9 cellular contexts compared by ENCODE assay signal in genomic region chr7:29091121-29091601, GRCh38. TPM values are rescaled to one million over a fixed set of nuclear protein-coding genes. Genes with fewer than 3 reads are reported as not detected.
DNase-seq lines count a peak whose midpoint lies in the region; ATAC-seq and TF ChIP-seq lines count a peak whose summit lies in the region.
"Had no signal": no experiment of that assay in that cellular context is flagged by ENCODE, and none has a peak within 500 bp of the region (broad histone marks: within the 10 kb centered on the region; RNA-seq: fewer than 3 reads in every experiment).

No MANE protein-coding gene starts in this region.

- H3K9ac ChIP-seq in IMR-90 (ENCODE audit: low read depth, low read length), result peak overlapping the region; percentile 52; the same call in 1 of the 2 replicates

- H2AFZ ChIP-seq in IMR-90 (replicated peaks; ENCODE audit: low read length, poor library complexity), result peak overlapping the region; percentile 88

- no peak for TF ChIP-seq CTCF in IMR-90 (conservative IDR thresholded peaks at IDR 0.05; ENCODE audit: low read depth, low read length)

- no peak overlapping the region; the same call in 1 of the 2 replicates for H4K5ac ChIP-seq in IMR-90 (ENCODE audit: low read depth, low read length)

- H3K79me1 ChIP-seq in IMR-90 (ENCODE audit: low read depth in 1 of 2, low read length in 2 of 2), result no peaks in the 10 kb centered on the region

- no peak overlapping the region for H3K23ac ChIP-seq in IMR-90 (ENCODE audit: low read depth, low read length)

- dilution Hi-C loops in IMR-90 (cut with HindIII; ENCODE audit: low sequenced_read_pairs, unreplicated experiment), result no loop called here

- no peak overlapping the region for H3K56ac ChIP-seq in IMR-90 (ENCODE audit: extremely low read depth, insufficient read depth, low read length)

- WGBS in IMR-90 (ENCODE audit: extremely low coverage in 2 of 2, insufficient read length in 1 of 2), 2 experiments, result no CpG with 5 or more reads among the region's 8 CpGs
- WGBS in esophagus, 2 donors, result 9 to 20% methylated on average over 8 of the region's 8 CpGs

- peak overlapping the region; percentile 49 for H3K4me3 ChIP-seq in IMR-90 (ENCODE audit: insufficient read depth, low read depth, low read length)
- peak overlapping the region in 1 of 2 donors; percentile 10 for H3K4me3 ChIP-seq in esophagus (ENCODE audit: low read depth in 1 of 2, low read length in 2 of 2)

- no peak overlapping the region for H3K14ac ChIP-seq in IMR-90 (replicated peaks; ENCODE audit: low read depth, low read length)

- H2BK15ac ChIP-seq in IMR-90 (ENCODE audit: low read depth, low read length), result no peak overlapping the region

- no peak overlapping the region for H4K8ac ChIP-seq in IMR-90 (ENCODE audit: low read depth in 2 of 2, low read length in 2 of 2)

- H3K4me2 ChIP-seq in IMR-90 (ENCODE audit: low read depth, low read length), result peak overlapping the region; percentile 84

- no peak overlapping the region for H2BK5ac ChIP-seq in IMR-90 (ENCODE audit: low read depth, low read length, poor library complexity, severe bottlenecking)

- no peaks in the 10 kb centered on the region for H4K20me1 ChIP-seq in IMR-90 (ENCODE audit: insufficient read depth, low read length)

- no TSS peak for BruUV-seq in IMR-90 (replicated peaks; lab: Mats Ljungman, UMichigan)

- POLR2A ChIA-PET in IMR-90 (lab: Charles Lee; ENCODE audit: unreplicated experiment), result no interaction called here

- DNase-seq in NCI-H345 (lab: John Stamatoyannopoulos, UW), result peak; percentile 56
- no peak for DNase-seq in NCI-H345 treated with DMSO at 0.1 percent for 48 hours (lab: John Stamatoyannopoulos, UW; ENCODE audit: unreplicated experiment)
- no peak for DNase-seq in IMR-90
- DNase-seq in sciatic nerve (ENCODE audit: low spot score), result no peak
- DNase-seq in NCI-H526 treated with DMSO at 0.1 percent for 48 hours (lab: John Stamatoyannopoulos, UW), result no peak
- DNase-seq in COLO668 (lab: John Stamatoyannopoulos, UW; ENCODE audit: unreplicated experiment), result no peak
- DNase-seq in activated CD4-positive, CD25-positive, alpha-beta regulatory T cell treated with anti-CD3 and anti-CD28 coated beads, Interleukin-2, amount 50 U/mL, for 72 hours, result no peak

- H3K18ac ChIP-seq in IMR-90 (ENCODE audit: low read depth, low read length), result no peak overlapping the region; the same call in 1 of the 2 replicates

- H3K36me3 ChIP-seq in IMR-90 (ENCODE audit: control insufficient read depth, insufficient read depth, low read length) (no peaks in the 10 kb centered on the region), esophagus (ENCODE audit: control insufficient read depth in 2 of 2, insufficient read depth in 2 of 2, low read length in 1 of 2) (no peaks in the 10 kb centered on the region)
- H3K36me3 ChIP-seq: neutrophil had no signal

- H3K27ac ChIP-seq in IMR-90 (ENCODE audit: insufficient read depth, low read length) (no peak overlapping the region), esophagus (ENCODE audit: low read depth in 2 of 2, low read length in 1 of 2) (peak overlapping the region; percentile 11 to 77)
- H3K27ac ChIP-seq: neutrophil had no signal

- H3K4ac ChIP-seq in IMR-90 (ENCODE audit: low read depth, low read length), result no peak overlapping the region

- no peak overlapping the region for H2AK9ac ChIP-seq in IMR-90 (replicated peaks; ENCODE audit: low read depth, low read length, poor library complexity)

- in situ Hi-C loops in IMR-90 (cut with MboI; ENCODE audit: low sequenced_read_pairs), result no loop called here

- H3K27me3 ChIP-seq in IMR-90 (ENCODE audit: control insufficient read depth, insufficient read depth, low read length), result peaks cover 13% of the 10 kb centered on the region
- no peaks in the 10 kb centered on the region for H3K27me3 ChIP-seq in esophagus (ENCODE audit: control insufficient read depth in 1 of 2, insufficient read depth in 2 of 2, low read length in 2 of 2)

- no peak for TF ChIP-seq POLR2A in IMR-90 (IDR thresholded peaks at IDR 0.05; ENCODE audit: low read depth, low read length)

- no peak for TF ChIP-seq RAD21 in IMR-90 (IDR thresholded peaks at IDR 0.05; ENCODE audit: low read length)

- intact Hi-C loops in IMR-90 (cut with micrococcal nuclease) (no loop called here), sciatic nerve (cut with DNase I) (no loop called here)

- ATAC-seq in IMR-90 (ENCODE audit: low read depth), result peak; percentile 32; the same call in 1 of the 2 replicates
- ATAC-seq in sciatic nerve, result peak; percentile 71

- no peak overlapping the region for H4K91ac ChIP-seq in IMR-90 (ENCODE audit: insufficient read depth, low read depth, low read length)

- no peak overlapping the region for H2BK120ac ChIP-seq in IMR-90 (ENCODE audit: low read depth, low read length)

- H3K9me1 ChIP-seq in IMR-90 (ENCODE audit: insufficient read depth, low read length), result no peaks in the 10 kb centered on the region

- no peak overlapping the region for H2BK20ac ChIP-seq in IMR-90 (ENCODE audit: low read depth, low read length)

- H3K4me1 ChIP-seq in IMR-90 (ENCODE audit: control insufficient read depth, insufficient read depth, low read length) (peaks cover 2% of the 10 kb centered on the region; the same call in 1 of the 2 replicates), esophagus (ENCODE audit: control insufficient read depth in 2 of 2, insufficient read depth in 2 of 2, low read length in 1 of 2) (peaks cover 0 to 4% of the 10 kb centered on the region in 2 donors)

- CTCF ChIA-PET in IMR-90 (lab: Yijun Ruan, JAX), result interaction anchor here (1.3 to 2.0 kb wide), 3 partner anchors 16 to 169 kb away, joined by 5 to 6 read pairs (median 5); no protein-coding TSS in a partner anchor

- no peak overlapping the region for H2AK5ac ChIP-seq in IMR-90 (ENCODE audit: low read depth, low read length)

- H3K9me3 ChIP-seq in IMR-90 (ENCODE audit: control insufficient read depth, insufficient read depth, low read length) (no peaks in the 10 kb centered on the region), esophagus (ENCODE audit: control insufficient read depth in 2 of 2, insufficient read depth in 1 of 2, low read depth in 1 of 2, low read length in 1 of 2) (no peaks in the 10 kb centered on the region)
- H3K9me3 ChIP-seq: neutrophil had no signal

TF ChIP-seq in IMR-90, 13 proteins besides CTCF, POLR2A, EP300 and RAD21:
- TF ChIP-seq MAZ (IDR thresholded peaks at IDR 0.05; ENCODE audit: borderline replicate concordance, low read depth, low read length), result no peak
- no peak for TF ChIP-seq ELK1 (IDR thresholded peaks at IDR 0.05; ENCODE audit: borderline replicate concordance, low read depth, low read length)
- no peak for TF ChIP-seq CEBPB (IDR thresholded peaks at IDR 0.05; ENCODE audit: low read depth, low read length)
- TF ChIP-seq SMC3 (IDR thresholded peaks at IDR 0.05; ENCODE audit: low read depth, low read length), result no peak
- no peak for TF ChIP-seq USF2 (IDR thresholded peaks at IDR 0.05; ENCODE audit: low read depth, low read length)
- no peak for TF ChIP-seq NFE2L2 (IDR thresholded peaks at IDR 0.05; ENCODE audit: low read depth, low read length)
- no peak for TF ChIP-seq RCOR1 (IDR thresholded peaks at IDR 0.05; ENCODE audit: insufficient replicate concordance, low read length)
- no peak for TF ChIP-seq BHLHE40 (IDR thresholded peaks at IDR 0.05; ENCODE audit: low read depth, low read length)
- TF ChIP-seq MAFK (IDR thresholded peaks at IDR 0.05; ENCODE audit: low read depth, low read length), result no peak
- no peak for TF ChIP-seq FOS (IDR thresholded peaks at IDR 0.05; ENCODE audit: low read depth, low read length)
- TF ChIP-seq CHD1 (IDR thresholded peaks at IDR 0.05; ENCODE audit: low read depth, low read length), result no peak
- no peak for TF ChIP-seq MXI1 (IDR thresholded peaks at IDR 0.05; ENCODE audit: borderline replicate concordance, low read depth, low read length)
- TF ChIP-seq RFX5 (IDR thresholded peaks at IDR 0.05; ENCODE audit: low read depth, low read length), result no peak

RNA-seq across cellular contexts. Expression of gene CPVL, which starts 55.2 kb away (rescaled TPM):
- total RNA-seq in IMR-90 (2012; rRNA removed) (not detected in 2 replicates), sciatic nerve (21.5 TPM)
- polyA plus RNA-seq in IMR-90 (2012; rRNA removed) (not detected in 2 replicates), esophagus (1 to 10 TPM; 4.6 to 9.5 TPM)
- not detected in 2 replicates for polyA plus RNA-seq in IMR-90 (2012; cell fraction: cytosol; rRNA removed)
- polyA plus RNA-seq in IMR-90 (2012; cell fraction: nucleus; rRNA removed; ENCODE audit: low replicate concordance), result not detected in 2 replicates

Comparison
In these comparisons a context has a peak if more than half of its experiments do, and no peak if none do; other contexts are left out.
1. RNA of gene CPVL, which starts 55.2 kb away (total RNA-seq): 21.5 TPM in sciatic nerve (single experiment); not detected in IMR-90; every median in the first group is over 10 times any median in the second.